Comparison of ENCODE assay signal across 12 cellular contexts in genomic region chr15:78360426-78360825, GRCh38.
DNase-seq lines count a peak whose midpoint lies in the region; TF ChIP-seq lines count a peak whose summit lies in the region.
"Had no signal": no experiment of that assay in that cellular context is flagged by ENCODE, and none has a peak within 500 bp of the region (broad histone marks: within the 10 kb centered on the region; RNA-seq: fewer than 3 reads in every experiment).

No MANE protein-coding gene starts in this region.

- in situ Hi-C loops in GM13976 (cut with MboI; ENCODE audit: low sequenced_read_pairs, unreplicated experiment), result no loop called here

- DNase-seq in AG09319 (ENCODE audit: extremely low read depth, low read depth) (peak; percentile 83), NCI-H2029 (lab: John Stamatoyannopoulos, UW) (peak; percentile 16), amniotic epithelial cell (ENCODE audit: low read depth) (peak; percentile 18), left kidney (ENCODE audit: low read depth, low spot score) (peak; percentile 89), GM10248 (ENCODE audit: extremely low spot score) (no peak), erythroblast (lab: John Stamatoyannopoulos, UW) (no peak), GM13976 (ENCODE audit: low spot score) (no peak), kidney tubule cell (ENCODE audit: low spot score) (no peak)
- DNase-seq: activated CD4-positive, alpha-beta T cell treated with anti-CD3 and anti-CD28 coated beads for 36 hours; colonic mucosa; NCI-H2227 treated with DMSO at 0.1 percent for 48 hours; PC-9 had no signal

- TF ChIP-seq CTCF in AG09319 (IDR thresholded peaks at IDR 0.05; ENCODE audit: low read depth, low read length) (no peak; the same call in 1 of the 2 replicates), GM10248 (IDR thresholded peaks at IDR 0.05; ENCODE audit: control extremely low read depth, extremely low read depth, low read depth, missing control alignments) (no peak), GM13976 (IDR thresholded peaks at IDR 0.05; ENCODE audit: borderline replicate concordance, control extremely low read depth, extremely low read depth, insufficient read depth, missing control alignments) (no peak)

- POLR2A ChIA-PET in GM10248 (lab: Yijun Ruan, JAX), result no interaction called here

- CTCF ChIA-PET in GM10248 (lab: Yijun Ruan, JAX), result no interaction called here

- no peak for TF ChIP-seq POLR2A in erythroblast (IDR thresholded peaks at IDR 0.05; ENCODE audit: low read length)

Comparison
In these comparisons a context has a peak if more than half of its experiments do, and no peak if none do; other contexts are left out.
1. DNase-seq: peak in AG09319 (single experiment), NCI-H2029 (single experiment), amniotic epithelial cell (single experiment) and left kidney (single experiment); none in GM10248 (single experiment), erythroblast (0 of 2), GM13976 (single experiment) and kidney tubule cell (single experiment).